Comparison of ENCODE assay signal across 22 cellular contexts in the genomic region with DNA sequence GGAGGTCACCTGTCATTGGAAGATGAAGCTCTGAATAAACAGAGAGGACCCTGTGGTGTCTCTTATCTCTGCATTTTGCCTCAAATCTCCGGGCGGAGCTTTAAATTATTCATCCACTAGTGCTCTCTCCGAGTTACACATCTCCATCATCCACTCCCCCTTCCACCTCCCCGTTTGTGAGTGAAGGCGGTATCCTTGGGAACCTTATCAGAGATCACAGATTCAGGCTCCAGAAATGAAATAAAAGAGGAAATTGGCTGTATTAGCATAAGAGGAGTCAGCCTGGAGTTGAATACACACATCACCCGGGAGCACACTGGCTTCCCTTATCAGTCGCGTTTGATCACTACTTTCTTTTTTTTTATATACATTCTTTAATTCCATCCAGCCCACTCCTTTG.
DNase-seq lines count a peak whose midpoint lies in the region; ATAC-seq, FAIRE-seq and TF ChIP-seq lines count a peak whose summit lies in the region.
"Had no signal": no experiment of that assay in that cellular context is flagged by ENCODE, and none has a peak within 500 bp of the region (broad histone marks: within the 10 kb centered on the region; RNA-seq: fewer than 3 reads in every experiment).

No MANE protein-coding gene starts in this region.

- TF ChIP-seq CTCF in HFFc6 (IDR thresholded peaks at IDR 0.05): no peak
- TF ChIP-seq CTCF in astrocyte (IDR thresholded peaks at IDR 0.05; ENCODE audit: insufficient read depth, low read depth, low read length): no peak

- no peaks in the 10 kb centered on the region for H3K79me2 ChIP-seq in astrocyte (ENCODE audit: insufficient read depth, low read length)

- H3K9me3 ChIP-seq in astrocyte (ENCODE audit: insufficient read depth, low read depth, low read length): no peaks in the 10 kb centered on the region
- H3K9me3 ChIP-seq: Caco-2, MG63 had no signal

- H3K9ac ChIP-seq in astrocyte (ENCODE audit: low read length): no peak overlapping the region
- H3K9ac ChIP-seq: GM23248, KMS-11 had no signal

- H3K27me3 Mint-ChIP-seq in HFFc6 (ENCODE audit: insufficient read depth): no peaks in the 10 kb centered on the region
- peaks cover 3% of the 10 kb centered on the region for H3K27me3 Mint-ChIP-seq in astrocyte (ENCODE audit: low read depth, unreplicated experiment)

- H3K4me1 ChIP-seq in astrocyte (ENCODE audit: insufficient read depth, low read length): no peaks in the 10 kb centered on the region
- H3K4me1 ChIP-seq: Caco-2 had no signal

- intact Hi-C loops in left cardiac atrium (cut with DNase I): no loop called here

- H3K9me3 Mint-ChIP-seq in HFFc6 (no peaks in the 10 kb centered on the region; the same call in 1 of the 2 replicates), astrocyte (ENCODE audit: unreplicated experiment) (no peaks in the 10 kb centered on the region)

- H3K4me3 Mint-ChIP-seq in HFFc6 (no peak overlapping the region; the same call in 1 of the 2 replicates), astrocyte (ENCODE audit: unreplicated experiment) (no peak overlapping the region)

- no peak for ATAC-seq in left cardiac atrium

- peak; percentile 10 for DNase-seq in HFFc6
- DNase-seq in OCI-M1 (lab: John Stamatoyannopoulos, UW): peak; percentile 41
- peak; percentile 20 for DNase-seq in astrocyte (ENCODE audit: low read depth)
- peak; percentile 10 for DNase-seq in renal cortical epithelial cell (ENCODE audit: low read depth)
- DNase-seq in NCI-H774 (lab: John Stamatoyannopoulos, UW): no peak
- no peak for DNase-seq in left cardiac atrium
- DNase-seq in stimulated activated CD4-positive, alpha-beta T cell treated with anti-CD3 and anti-CD28 coated beads, Interleukin-2, amount 100 ng/mL, for 48 hours: no peak
- no peak for DNase-seq in activated T-cell treated with anti-CD3 and anti-CD28 coated beads for 4 hours
- DNase-seq: ACHN; AML-193; Caco-2; GM23248; HCEC 1CT; MG63; NCI-H1092; NCI-H1694; NCI-H2227 treated with DMSO at 0.1 percent for 48 hours; NCI-H524 treated with DMSO at 0.1 percent for 48 hours; NK-92 treated with Interleukin-12 subunit alpha and Interleukin-12 subunit beta, amount 100 ng/mL, for 24 hours; SW 1271 had no signal

- no peak for FAIRE-seq in astrocyte (lab: Jason Lieb, UNC)

- H3K4me1 Mint-ChIP-seq in HFFc6 (ENCODE audit: low read depth): peaks cover 5% of the 10 kb centered on the region; the same call in 1 of the 2 replicates
- H3K4me1 Mint-ChIP-seq in astrocyte (ENCODE audit: low read depth, unreplicated experiment): no peaks in the 10 kb centered on the region

- no peak overlapping the region for H2AFZ ChIP-seq in astrocyte (ENCODE audit: low read depth, low read length)
- H2AFZ ChIP-seq: GM23248 had no signal

- H3K27ac Mint-ChIP-seq in HFFc6 (no peak overlapping the region), astrocyte (ENCODE audit: unreplicated experiment) (no peak overlapping the region)

- no peaks in the 10 kb centered on the region for H3K36me3 ChIP-seq in astrocyte (ENCODE audit: insufficient read depth, low read length)
- H3K36me3 ChIP-seq: MG63 had no signal

- no peaks in the 10 kb centered on the region for H3K27me3 ChIP-seq in astrocyte (ENCODE audit: insufficient read depth, low read length)
- H3K27me3 ChIP-seq: MG63 had no signal

- H3K36me3 Mint-ChIP-seq in HFFc6 (ENCODE audit: low read depth) (no peaks in the 10 kb centered on the region), astrocyte (ENCODE audit: low read depth, unreplicated experiment) (no peaks in the 10 kb centered on the region)

- no peak overlapping the region for H3K4me2 ChIP-seq in astrocyte (ENCODE audit: low read length)
- H3K4me2 ChIP-seq: KMS-11 had no signal

- no peaks in the 10 kb centered on the region for H4K20me1 ChIP-seq in astrocyte (ENCODE audit: insufficient read depth, low read length)

- H3K4me3 ChIP-seq in astrocyte (ENCODE audit: insufficient read depth, low read depth, low read length): no peak overlapping the region
- H3K4me3 ChIP-seq: GM23248, MG63 had no signal

- no peak overlapping the region for H3K27ac ChIP-seq in astrocyte (ENCODE audit: low read depth, low read length)
- H3K27ac ChIP-seq: GM23248, KMS-11, RWPE1 had no signal

Comparison
In these comparisons a context has a peak if more than half of its experiments do, and no peak if none do; other contexts are left out.
1. DNase-seq: peak in HFFc6 (single experiment), OCI-M1 (single experiment), astrocyte (single experiment) and renal cortical epithelial cell (single experiment); none in NCI-H774 (single experiment), left cardiac atrium (single experiment), stimulated activated CD4-positive, alpha-beta T cell treated with anti-CD3 and anti-CD28 coated beads, Interleukin-2, amount 100 ng/mL, for 48 hours (0 of 2) and activated T-cell treated with anti-CD3 and anti-CD28 coated beads for 4 hours (single experiment).